1 cellular context compared by ENCODE assay signal in the genomic region with DNA sequence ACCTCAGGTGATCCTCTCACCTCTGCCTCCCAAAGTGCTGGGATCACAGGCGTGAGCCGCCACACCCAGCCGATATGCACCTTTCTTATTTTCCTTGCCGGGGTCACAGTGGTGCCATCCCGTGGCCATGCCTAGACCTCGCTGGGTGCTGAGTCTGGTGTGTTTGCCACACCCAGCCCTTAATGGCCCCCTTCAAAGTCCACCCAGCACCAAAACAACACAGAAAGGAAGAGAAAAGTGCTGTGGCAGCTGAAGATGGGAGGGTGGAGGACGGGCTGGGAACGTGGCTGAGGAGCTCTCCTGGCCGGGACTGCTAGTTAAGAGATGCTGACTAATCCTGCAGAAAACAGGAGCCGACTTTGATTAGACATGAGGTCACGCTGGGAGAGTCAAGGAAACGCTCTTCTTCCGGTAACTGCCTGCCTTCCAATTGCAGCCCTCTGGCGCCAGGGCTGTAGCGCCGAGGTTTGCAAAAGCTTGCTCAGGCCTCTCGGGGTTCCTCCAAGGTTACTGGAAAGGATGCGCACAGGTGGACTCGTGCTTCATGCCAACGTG.
TF ChIP-seq lines count a peak whose summit lies in the region.

No MANE protein-coding gene starts in this region.

TF ChIP-seq in A549, 52 proteins besides CTCF, POLR2A, EP300 and RAD21 (continued from another document):
- TF ChIP-seq E2F6 (IDR thresholded peaks at IDR 0.05; ENCODE audit: borderline replicate concordance, low read depth) (no peak), CHD4 (IDR thresholded peaks at IDR 0.05; ENCODE audit: borderline replicate concordance) (no peak), ESRRA (IDR thresholded peaks at IDR 0.05; ENCODE audit: borderline replicate concordance, low read length) (no peak), ZNF302 (CRISPR knock-in tag; IDR thresholded peaks at IDR 0.05) (no peak), HOXA7 (CRISPR knock-in tag; IDR thresholded peaks at IDR 0.05) (no peak), REST (IDR thresholded peaks at IDR 0.05) (no peak)
- TF ChIP-seq, protein P1, sequence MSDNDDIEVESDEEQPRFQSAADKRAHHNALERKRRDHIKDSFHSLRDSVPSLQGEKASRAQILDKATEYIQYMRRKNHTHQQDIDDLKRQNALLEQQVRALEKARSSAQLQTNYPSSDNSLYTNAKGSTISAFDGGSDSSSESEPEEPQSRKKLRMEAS (IDR thresholded peaks at IDR 0.05): peak; percentile 80
